In genomic region chrX:26100421-26100920, GRCh38 we compare ENCODE assay signal across 29 cellular contexts. TPM values are rescaled to one million over a fixed set of nuclear protein-coding genes. Genes with fewer than 3 reads are reported as not detected.
"Had no signal": no experiment of that assay in that cellular context is flagged by ENCODE, and none has a peak within 500 bp of the region (broad histone marks: within the 10 kb centered on the region; RNA-seq: fewer than 3 reads in every experiment).

No MANE protein-coding gene starts in this region.

- ATAC-seq: esophagus mucosa; gastroesophageal sphincter; left colon; left ventricle myocardium superior; psoas muscle; stimulated activated naive B cell treated with anti-CD40 and anti-IgM and Interleukin-4, amounts not matched to agents 10 μg/mL and 1 μg/mL and 100 μg/mL, for 72 hours; stimulated activated naive CD8-positive, alpha-beta T cell treated with anti-CD3 and anti-CD28 coated beads, Interleukin-15, amount 100 ng/mL, for 72 hours; upper lobe of right lung had no signal

- H3K36me3 ChIP-seq: gastroesophageal sphincter, neutrophil, right atrium auricular region, sigmoid colon, tibial nerve, upper lobe of right lung had no signal

- H3K9me3 ChIP-seq: gastroesophageal sphincter, neutrophil, psoas muscle, right atrium auricular region, sigmoid colon, testis, tibial nerve, upper lobe of right lung had no signal

- H3K27ac Mint-ChIP-seq: immature natural killer cell; naive B cell; nephron; stimulated activated naive B cell treated with anti-CD40 and anti-IgM and Interleukin-4, amounts not matched to agents 10 μg/mL and 1 μg/mL and 100 μg/mL, for 72 hours; stimulated activated naive CD8-positive, alpha-beta T cell treated with anti-CD3 and anti-CD28 coated beads, Interleukin-15, amount 100 ng/mL, for 72 hours had no signal

- H3K27me3 ChIP-seq: gastroesophageal sphincter, neutrophil, right atrium auricular region, sigmoid colon, testis, tibial nerve, upper lobe of right lung had no signal

- H3K27me3 Mint-ChIP-seq: naive B cell; stimulated activated naive B cell treated with anti-CD40 and anti-IgM and Interleukin-4, amounts not matched to agents 10 μg/mL and 1 μg/mL and 100 μg/mL, for 72 hours; stimulated activated naive CD8-positive, alpha-beta T cell treated with anti-CD3 and anti-CD28 coated beads, Interleukin-15, amount 100 ng/mL, for 72 hours had no signal

- DNase-seq: effector CD4-positive, alpha-beta T cell; foreskin fibroblast; immature natural killer cell; kidney; left colon; left ventricle myocardium superior; mesenchymal stem cell; naive B cell; psoas muscle; sigmoid colon; stimulated activated CD4-positive, alpha-beta T cell treated with anti-CD3 and anti-CD28 coated beads, Interleukin-2, amount 100 ng/mL, for 24 hours; stimulated activated CD4-positive, alpha-beta T cell treated with anti-CD3 and anti-CD28 coated beads, Interleukin-4, amount 100 ng/mL, for 4 hours; stimulated activated naive B cell treated with anti-CD40 and anti-IgM and Interleukin-4, amounts not matched to agents 10 μg/mL and 1 μg/mL and 100 μg/mL, for 72 hours; stimulated activated naive CD8-positive, alpha-beta T cell treated with anti-CD3 and anti-CD28 coated beads, Interleukin-15, amount 100 ng/mL, for 72 hours; testis; upper lobe of right lung had no signal

- H3K4me3 ChIP-seq: coronary artery, gastroesophageal sphincter, lung, psoas muscle, right atrium auricular region, sigmoid colon, skin epidermis, testis, tibial nerve, upper lobe of right lung had no signal

- H3K36me3 Mint-ChIP-seq: immature natural killer cell; naive B cell; stimulated activated naive B cell treated with anti-CD40 and anti-IgM and Interleukin-4, amounts not matched to agents 10 μg/mL and 1 μg/mL and 100 μg/mL, for 72 hours had no signal

- H3K9me3 Mint-ChIP-seq: nephron; stimulated activated naive B cell treated with anti-CD40 and anti-IgM and Interleukin-4, amounts not matched to agents 10 μg/mL and 1 μg/mL and 100 μg/mL, for 72 hours; stimulated activated naive CD8-positive, alpha-beta T cell treated with anti-CD3 and anti-CD28 coated beads, Interleukin-15, amount 100 ng/mL, for 72 hours had no signal

- H3K4me3 Mint-ChIP-seq: immature natural killer cell; naive B cell; nephron; stimulated activated naive B cell treated with anti-CD40 and anti-IgM and Interleukin-4, amounts not matched to agents 10 μg/mL and 1 μg/mL and 100 μg/mL, for 72 hours; stimulated activated naive CD8-positive, alpha-beta T cell treated with anti-CD3 and anti-CD28 coated beads, Interleukin-15, amount 100 ng/mL, for 72 hours had no signal

- H3K4me1 Mint-ChIP-seq: immature natural killer cell; naive B cell; nephron; stimulated activated naive B cell treated with anti-CD40 and anti-IgM and Interleukin-4, amounts not matched to agents 10 μg/mL and 1 μg/mL and 100 μg/mL, for 72 hours; stimulated activated naive CD8-positive, alpha-beta T cell treated with anti-CD3 and anti-CD28 coated beads, Interleukin-15, amount 100 ng/mL, for 72 hours had no signal

- H3K27ac ChIP-seq: coronary artery, gastroesophageal sphincter, neutrophil, psoas muscle, right atrium auricular region, sigmoid colon, skin epidermis, testis, tibial nerve, upper lobe of right lung had no signal

- H3K4me1 ChIP-seq: gastroesophageal sphincter, psoas muscle, right atrium auricular region, testis, tibial nerve, upper lobe of right lung had no signal

RNA-seq across cellular contexts. Expression of gene MAGEB18, which starts 37.7 kb away (rescaled TPM):
- total RNA-seq: cerebellum, dermis microvascular lymphatic vessel endothelial cell, esophagus mucosa, gastroesophageal sphincter, kidney, left colon, left ventricle myocardium superior, lung, osteoblast, psoas muscle, right atrium auricular region, sigmoid colon, subcutaneous adipose tissue, tibial nerve, upper lobe of right lung had no signal

RNA-seq across cellular contexts. Expression of gene MAGEB6B, which starts 59.9 kb away (rescaled TPM):
- total RNA-seq: cerebellum, dermis microvascular lymphatic vessel endothelial cell, esophagus mucosa, gastroesophageal sphincter, kidney, left colon, left ventricle myocardium superior, lung, osteoblast, psoas muscle, right atrium auricular region, sigmoid colon, subcutaneous adipose tissue, tibial nerve, upper lobe of right lung had no signal
